8 cellular contexts compared by ENCODE assay signal in genomic region chr2:61535449-61535848, GRCh38. TPM values are rescaled to one million over a fixed set of nuclear protein-coding genes. Genes with fewer than 3 reads are reported as not detected.
A peak's percentile ranks its signal among the peaks of the same experiment; 100 is the strongest.
DNase-seq lines count a peak whose midpoint lies in the region; ATAC-seq and TF ChIP-seq lines count a peak whose summit lies in the region.

No MANE protein-coding gene starts in this region.

- H3K4me1 Mint-ChIP-seq in CD8-positive, alpha-beta memory T cell, result peaks cover 51 to 67% (median 60%) of the 10 kb centered on the region in 3 donors

- ATAC-seq in HG02571 (IDR thresholded peaks at IDR 0.05; ENCODE audit: unreplicated experiment) (no peak), GM18873 (IDR thresholded peaks at IDR 0.05; ENCODE audit: low FRiP score, unreplicated experiment) (no peak)

- H3K4me3 Mint-ChIP-seq in CD8-positive, alpha-beta memory T cell, result peak overlapping the region; percentile 92 to 99 (median 94)

- no peaks in the 10 kb centered on the region for H3K27me3 ChIP-seq in CD8-positive, alpha-beta memory T cell (ENCODE audit: insufficient read depth, low read length, poor library complexity, severe bottlenecking)
- H3K27me3 ChIP-seq in OCI-LY1 (ENCODE audit: insufficient read depth, low read length) (no peaks in the 10 kb centered on the region), endocrine pancreas (ENCODE audit: control insufficient read depth, insufficient read depth, low read length) (no peaks in the 10 kb centered on the region), osteoblast (ENCODE audit: insufficient read depth, low read length) (no peaks in the 10 kb centered on the region)

- CTCF ChIA-PET in CD8-positive, alpha-beta memory T cell (lab: Charles Lee), result interaction anchor here (0.8 to 2.7 kb wide), 2 partner anchors 17 to 109 kb away, joined by 3 to 9 read pairs; no protein-coding TSS in a partner anchor

- H3K27me3 Mint-ChIP-seq in CD8-positive, alpha-beta memory T cell, result peaks cover 0 to 7% of the 10 kb centered on the region in 2 donors

- peaks cover 39% of the 10 kb centered on the region for H3K4me1 ChIP-seq in CD8-positive, alpha-beta memory T cell (ENCODE audit: insufficient read depth, low read length)
- H3K4me1 ChIP-seq in OCI-LY1 (ENCODE audit: insufficient read depth, low read length, severe bottlenecking) (peaks cover 54% of the 10 kb centered on the region), endocrine pancreas (ENCODE audit: control insufficient read depth, insufficient read depth, low read length) (peaks cover 16% of the 10 kb centered on the region), osteoblast (ENCODE audit: insufficient read depth, low read length) (peaks cover 20% of the 10 kb centered on the region)

- H4K20me1 ChIP-seq in OCI-LY1 (ENCODE audit: insufficient read depth, low read length) (peaks cover 5% of the 10 kb centered on the region; the same call in 1 of the 2 replicates), osteoblast (ENCODE audit: insufficient read depth, low read length) (peaks cover 44% of the 10 kb centered on the region)

- H3K9me3 ChIP-seq in CD8-positive, alpha-beta memory T cell (ENCODE audit: low read length), result no peaks in the 10 kb centered on the region
- H3K9me3 ChIP-seq in OCI-LY1 (ENCODE audit: low read length), result no peaks in the 10 kb centered on the region
- no peaks in the 10 kb centered on the region for H3K9me3 ChIP-seq in endocrine pancreas (ENCODE audit: control insufficient read depth, low read length)
- no peaks in the 10 kb centered on the region for H3K9me3 ChIP-seq in osteoblast (ENCODE audit: low read depth, low read length)

- H3K9me2 ChIP-seq in OCI-LY1 (ENCODE audit: low read depth, low read length), result no peaks in the 10 kb centered on the region

- peaks cover 0 to 30% (median 2%) of the 10 kb centered on the region in 3 donors for H3K36me3 Mint-ChIP-seq in CD8-positive, alpha-beta memory T cell

- no peak for DNase-seq in CD8-positive, alpha-beta memory T cell
- DNase-seq in osteoblast (ENCODE audit: insufficient read length, low spot score, missing footprints), result no peak
- no peak for DNase-seq in kidney glomerular epithelial cell (lab: John Stamatoyannopoulos, UW)
- no peak for DNase-seq in DMS 273 (lab: John Stamatoyannopoulos, UW; ENCODE audit: unreplicated experiment)

- H3K79me2 ChIP-seq in OCI-LY1 (ENCODE audit: insufficient read depth, low read length) (peaks cover 72% of the 10 kb centered on the region), osteoblast (ENCODE audit: insufficient read depth, low read length) (peaks cover 75% of the 10 kb centered on the region)

- POLR2A ChIA-PET in CD8-positive, alpha-beta memory T cell (lab: Charles Lee), result interaction anchor here (0.6 kb wide), 2 partner anchors 74 to 529 kb away, joined by 3 to 4 read pairs; no protein-coding TSS in a partner anchor

- H3K27ac ChIP-seq in CD8-positive, alpha-beta memory T cell (ENCODE audit: low read depth, low read length), result peak overlapping the region; percentile 79
- H3K27ac ChIP-seq in OCI-LY1 (ENCODE audit: low read depth, low read length, poor library complexity, severe bottlenecking) (no peak overlapping the region), osteoblast (ENCODE audit: low read depth, low read length) (peak overlapping the region; percentile 45)

- no peaks in the 10 kb centered on the region for H3K36me3 ChIP-seq in CD8-positive, alpha-beta memory T cell (ENCODE audit: insufficient read depth, low read length)
- H3K36me3 ChIP-seq in OCI-LY1 (ENCODE audit: insufficient read depth, low read length) (peaks cover 48% of the 10 kb centered on the region), endocrine pancreas (ENCODE audit: control insufficient read depth, insufficient read depth, low read length) (no peaks in the 10 kb centered on the region), osteoblast (ENCODE audit: insufficient read depth, low read length) (no peaks in the 10 kb centered on the region)

- no peak for TF ChIP-seq CTCF in OCI-LY1 (IDR thresholded peaks at IDR 0.05; ENCODE audit: low read length)
- no peak for TF ChIP-seq CTCF in osteoblast (IDR thresholded peaks at IDR 0.05; ENCODE audit: extremely low read depth, low read depth, low read length)

- peak overlapping the region; percentile 65 to 97 (median 94) for H3K27ac Mint-ChIP-seq in CD8-positive, alpha-beta memory T cell

- H3K4me3 ChIP-seq in CD8-positive, alpha-beta memory T cell (ENCODE audit: low read length), result peak overlapping the region; percentile 81
- H3K4me3 ChIP-seq in OCI-LY1 (ENCODE audit: low read depth, low read length, poor library complexity, severe bottlenecking), result peak overlapping the region; percentile 91
- H3K4me3 ChIP-seq in endocrine pancreas (ENCODE audit: control insufficient read depth, insufficient read depth, low read length), result peak overlapping the region; percentile 90
- H3K4me3 ChIP-seq in osteoblast (ENCODE audit: insufficient read depth, low read length), result peak overlapping the region; percentile 92

- H2AFZ ChIP-seq in OCI-LY1 (ENCODE audit: low read length) (no peak overlapping the region), osteoblast (ENCODE audit: low read length) (no peak overlapping the region)

- H3K9me3 Mint-ChIP-seq in CD8-positive, alpha-beta memory T cell, result no peaks in the 10 kb centered on the region

- H3K9ac ChIP-seq in OCI-LY1 (ENCODE audit: low read length) (peak overlapping the region; percentile 90), endocrine pancreas (ENCODE audit: control insufficient read depth, insufficient read depth, low read length) (no peak overlapping the region)

- H3K4me2 ChIP-seq in OCI-LY1 (ENCODE audit: low read length) (peak overlapping the region; percentile 71), osteoblast (ENCODE audit: insufficient read depth, low read length) (peak overlapping the region; percentile 79)

- H3F3A ChIP-seq in OCI-LY1 (ENCODE audit: insufficient read depth, low read length), result no peaks in the 10 kb centered on the region

RNA-seq across cellular contexts. Expression of gene XPO1, which starts 2.7 kb away (rescaled TPM):
- 100 to 1,000 TPM; 207 to 217 TPM for total RNA-seq in CD8-positive, alpha-beta memory T cell
- 42.3 TPM for polyA plus RNA-seq in CD8-positive, alpha-beta memory T cell
- 160 and 174 TPM in 2 replicates for total RNA-seq in osteoblast
